9 cellular contexts compared by ENCODE assay signal in genomic region chr6:27126046-27126814, GRCh38.
A peak's percentile ranks its signal among the peaks of the same experiment; 100 is the strongest.
DNase-seq lines count a peak whose midpoint lies in the region; TF ChIP-seq lines count a peak whose summit lies in the region.
"Had no signal": no experiment of that assay in that cellular context is flagged by ENCODE, and none has a peak within 500 bp of the region (broad histone marks: within the 10 kb centered on the region; RNA-seq: fewer than 3 reads in every experiment).

No MANE protein-coding gene starts in this region.

- CTCF ChIA-PET in CD8-positive, alpha-beta memory T cell (lab: Charles Lee), result interaction anchor here (0.7 to 2.8 kb wide), 18 partner anchors 11 to 792 kb away, joined by 3 to 35 read pairs (median 5); a partner anchor contains a TSS

- no peaks in the 10 kb centered on the region for H3K9me3 ChIP-seq in CD8-positive, alpha-beta memory T cell (ENCODE audit: low read length)
- H3K9me3 ChIP-seq in Karpas-422 (ENCODE audit: low read length), result no peaks in the 10 kb centered on the region

- no peak for TF ChIP-seq CTCF in chondrocyte (IDR thresholded peaks at IDR 0.05)

- H3K27me3 ChIP-seq in CD8-positive, alpha-beta memory T cell (ENCODE audit: insufficient read depth, low read length, poor library complexity, severe bottlenecking), result no peaks in the 10 kb centered on the region
- H3K27me3 ChIP-seq in Karpas-422 (ENCODE audit: low read length) (no peaks in the 10 kb centered on the region), rectal smooth muscle tissue (ENCODE audit: control insufficient read depth, insufficient read depth, low read length) (no peaks in the 10 kb centered on the region)

- H3K4me2 ChIP-seq in Karpas-422 (ENCODE audit: low read depth, low read length, poor library complexity, severe bottlenecking), result peak overlapping the region; percentile 77

- POLR2A ChIA-PET in CD8-positive, alpha-beta memory T cell (lab: Charles Lee), result interaction anchor here (1.0 to 1.2 kb wide), 4 partner anchors 21 to 767 kb away, joined by 4 to 13 read pairs (median 6); a partner anchor contains a TSS

- no peaks in the 10 kb centered on the region for H3K27me3 Mint-ChIP-seq in CD8-positive, alpha-beta memory T cell
- no peaks in the 10 kb centered on the region for H3K27me3 Mint-ChIP-seq in chondrocyte (ENCODE audit: low read depth)

- H3K9ac ChIP-seq in Karpas-422 (ENCODE audit: low read length) (peak overlapping the region; percentile 64), rectal smooth muscle tissue (ENCODE audit: low read length) (no peak overlapping the region)

- H3K27ac Mint-ChIP-seq in CD8-positive, alpha-beta memory T cell, result peak overlapping the region; percentile 36 to 90 (median 86)
- peak overlapping the region; percentile 91 for H3K27ac Mint-ChIP-seq in chondrocyte (ENCODE audit: unreplicated experiment)

- peak overlapping the region; percentile 88 for H2AFZ ChIP-seq in Karpas-422 (ENCODE audit: low read length)

- peak overlapping the region; percentile 89 for H3K27ac ChIP-seq in CD8-positive, alpha-beta memory T cell (ENCODE audit: low read depth, low read length)
- H3K27ac ChIP-seq in Karpas-422 (ENCODE audit: low read length) (no peak overlapping the region), rectal smooth muscle tissue (ENCODE audit: low read depth, low read length) (no peak overlapping the region)

- peak overlapping the region in 6 of 7 donors; percentile 1 to 80 (median 74) for H3K4me3 Mint-ChIP-seq in CD8-positive, alpha-beta memory T cell
- H3K4me3 Mint-ChIP-seq in chondrocyte (ENCODE audit: unreplicated experiment), result peak overlapping the region; percentile 15

- peak overlapping the region; percentile 54 for H3K4me3 ChIP-seq in CD8-positive, alpha-beta memory T cell (ENCODE audit: low read length)
- H3K4me3 ChIP-seq in Karpas-422 (ENCODE audit: low read length) (peak overlapping the region; percentile 60), rectal smooth muscle tissue (ENCODE audit: low read length) (peak overlapping the region; percentile 37)

- no peaks in the 10 kb centered on the region for H3K9me3 Mint-ChIP-seq in CD8-positive, alpha-beta memory T cell
- no peaks in the 10 kb centered on the region for H3K9me3 Mint-ChIP-seq in chondrocyte (ENCODE audit: low read depth)

- no peaks in the 10 kb centered on the region for H3K79me2 ChIP-seq in Karpas-422 (ENCODE audit: low read length)

- DNase-seq in CD8-positive, alpha-beta memory T cell, result no peak
- DNase-seq in Karpas-422, result no peak
- DNase-seq in chondrocyte (ENCODE audit: low spot score), result no peak
- no peak for DNase-seq in Kasumi-1 (lab: John Stamatoyannopoulos, UW)
- DNase-seq in stimulated activated CD4-positive, alpha-beta T cell treated with anti-CD3 and anti-CD28 coated beads, Interleukin-12 subunit alpha, Interleukin-12 subunit beta, amount 100 ng/mL, for 4 hours, result no peak
- no peak for DNase-seq in NCI-H526 treated with DMSO at 0.1 percent for 48 hours (lab: John Stamatoyannopoulos, UW)
- DNase-seq in NCI-H146 (lab: John Stamatoyannopoulos, UW), result no peak
- DNase-seq: NCI-H2029 treated with DMSO at 0.1 percent for 48 hours had no signal

- no peaks in the 10 kb centered on the region for H3K36me3 Mint-ChIP-seq in CD8-positive, alpha-beta memory T cell
- H3K36me3 Mint-ChIP-seq in chondrocyte (ENCODE audit: low read depth), result peaks cover 4% of the 10 kb centered on the region

- H3K36me3 ChIP-seq in CD8-positive, alpha-beta memory T cell (ENCODE audit: insufficient read depth, low read length), result no peaks in the 10 kb centered on the region
- H3K36me3 ChIP-seq in Karpas-422 (ENCODE audit: insufficient read depth, low read length) (0 out of 2 replicates have a peak, but pooled peaks cover 5% of the 10 kb centered on the region), rectal smooth muscle tissue (ENCODE audit: control insufficient read depth, insufficient read depth, low read length) (no peaks in the 10 kb centered on the region)

- peaks cover 13% of the 10 kb centered on the region for H3K4me1 ChIP-seq in CD8-positive, alpha-beta memory T cell (ENCODE audit: insufficient read depth, low read length)
- peaks cover 35% of the 10 kb centered on the region for H3K4me1 ChIP-seq in Karpas-422 (ENCODE audit: low read length)
- H3K4me1 ChIP-seq in rectal smooth muscle tissue (ENCODE audit: control insufficient read depth, insufficient read depth, low read length), result peaks cover 3% of the 10 kb centered on the region

- peaks cover 17 to 21% (median 18%) of the 10 kb centered on the region in 3 donors for H3K4me1 Mint-ChIP-seq in CD8-positive, alpha-beta memory T cell
- peaks cover 19% of the 10 kb centered on the region for H3K4me1 Mint-ChIP-seq in chondrocyte (ENCODE audit: low read depth)

- H4K20me1 ChIP-seq in Karpas-422 (ENCODE audit: insufficient read depth, low read depth, low read length), result no peaks in the 10 kb centered on the region

- no peaks in the 10 kb centered on the region for H3K9me2 ChIP-seq in Karpas-422 (replicated peaks; ENCODE audit: insufficient read depth, low read length)
